ENCODE assay signal across 13 cellular contexts in genomic region chr13:31859546-31859945, GRCh38.
DNase-seq lines count a peak whose midpoint lies in the region; ATAC-seq and TF ChIP-seq lines count a peak whose summit lies in the region.
"Had no signal": no experiment of that assay in that cellular context is flagged by ENCODE, and none has a peak within 500 bp of the region (broad histone marks: within the 10 kb centered on the region; RNA-seq: fewer than 3 reads in every experiment).

No MANE protein-coding gene starts in this region.

- no peaks in the 10 kb centered on the region for H3K36me3 ChIP-seq in GM06990 (ENCODE audit: control insufficient read depth, insufficient read depth, low read length)
- no peaks in the 10 kb centered on the region for H3K36me3 ChIP-seq in right lobe of liver
- H3K36me3 ChIP-seq in tibial nerve = no peaks in the 10 kb centered on the region

- WGBS in right lobe of liver (ENCODE audit: insufficient coverage, low coverage, low lambda C conversion rate, missing lambda C conversion rate) = 32% methylated on average over 5 of the region's 5 CpGs
- WGBS in tibial nerve, 2 donors = 28 to 37% methylated on average over 5 of the region's 5 CpGs

- H3K4me1 Mint-ChIP-seq in T-helper 17 cell = peaks cover 20% of the 10 kb centered on the region
- H3K4me1 Mint-ChIP-seq: stimulated activated effector memory CD8-positive, alpha-beta T cell treated with anti-CD3 and anti-CD28 coated beads, Interleukin-12 subunit alpha, Interleukin-12 subunit beta, amount 100 ng/mL, for 72 hours had no signal

- peak overlapping the region in 1 of 3 donors; percentile 45 for H3K27ac ChIP-seq in right lobe of liver
- peak overlapping the region in 2 of 4 donors; percentile 51 to 55 for H3K27ac ChIP-seq in tibial nerve
- H3K27ac ChIP-seq: C4-2B had no signal

- DNase-seq in GM06990 (ENCODE audit: extremely low read depth, insufficient read length) = peak; percentile 18
- no peak for DNase-seq in T-helper 17 cell
- DNase-seq in right lobe of liver = no peak
- DNase-seq in NCI-H1694 treated with DMSO at 0.1 percent for 48 hours (lab: John Stamatoyannopoulos, UW) = no peak
- no peak for DNase-seq in epidermal melanocyte (ENCODE audit: insufficient read length, low spot score)
- no peak for DNase-seq in tibial nerve (ENCODE audit: low spot score in 2 of 2)
- DNase-seq in NCI-H2196 (lab: John Stamatoyannopoulos, UW; ENCODE audit: unreplicated experiment) = no peak
- DNase-seq: activated CD4-positive, alpha-beta memory T cell treated with anti-CD3 and anti-CD28 coated beads for 36 hours; Kasumi-1 had no signal

- peak; percentile 56 for ATAC-seq in HG02870 (IDR thresholded peaks at IDR 0.05; ENCODE audit: unreplicated experiment)
- no peak for ATAC-seq in T-helper 17 cell
- ATAC-seq in right lobe of liver = peak; percentile 61 to 73 (median 71)
- ATAC-seq: activated naive CD4-positive, alpha-beta T cell treated with anti-CD3 and anti-CD28 coated beads, Interleukin-2, amount 50 U/mL, for 72 hours; stimulated activated effector memory CD8-positive, alpha-beta T cell treated with anti-CD3 and anti-CD28 coated beads, Interleukin-12 subunit alpha, Interleukin-12 subunit beta, amount 100 ng/mL, for 72 hours had no signal

- H3K4me3 ChIP-seq in GM06990 (replicated peaks; ENCODE audit: low read depth, low read length) (no peak overlapping the region), right lobe of liver (no peak overlapping the region), tibial nerve (peak overlapping the region in 1 of 4 donors; percentile 11)

- peaks cover 0 to 11% (median 5%) of the 10 kb centered on the region in 4 donors for H3K4me1 ChIP-seq in right lobe of liver
- H3K4me1 ChIP-seq in tibial nerve = peaks cover 0 to 11% (median 2%) of the 10 kb centered on the region in 4 donors

- H3K27me3 ChIP-seq in GM06990 (replicated peaks; ENCODE audit: control insufficient read depth, insufficient read depth, low read length) (no peaks in the 10 kb centered on the region), right lobe of liver (no peaks in the 10 kb centered on the region), tibial nerve (no peaks in the 10 kb centered on the region)

- no peaks in the 10 kb centered on the region for H3K36me3 Mint-ChIP-seq in T-helper 17 cell (ENCODE audit: low read depth)
- H3K36me3 Mint-ChIP-seq: activated naive CD4-positive, alpha-beta T cell treated with anti-CD3 and anti-CD28 coated beads, Interleukin-2, amount 50 U/mL, for 72 hours; stimulated activated effector memory CD8-positive, alpha-beta T cell treated with anti-CD3 and anti-CD28 coated beads, Interleukin-12 subunit alpha, Interleukin-12 subunit beta, amount 100 ng/mL, for 72 hours had no signal

- no peak for TF ChIP-seq EP300 in tibial nerve (IDR thresholded peaks at IDR 0.05)

- no peak for TF ChIP-seq POLR2A in right lobe of liver (IDR thresholded peaks at IDR 0.05)
- no peak for TF ChIP-seq POLR2A in tibial nerve (IDR thresholded peaks at IDR 0.05)

- no peaks in the 10 kb centered on the region for H3K27me3 Mint-ChIP-seq in T-helper 17 cell
- H3K27me3 Mint-ChIP-seq: activated CD4-positive, alpha-beta memory T cell treated with anti-CD3 and anti-CD28 coated beads for 36 hours had no signal

- TF ChIP-seq CTCF in GM06990 (IDR thresholded peaks at IDR 0.05; ENCODE audit: insufficient read depth, low read length, poor library complexity, severe bottlenecking) = no peak
- TF ChIP-seq CTCF in right lobe of liver (IDR thresholded peaks at IDR 0.05) = no peak
- TF ChIP-seq CTCF in tibial nerve (IDR thresholded peaks at IDR 0.05) = no peak

- H3K27ac Mint-ChIP-seq in T-helper 17 cell = peak overlapping the region; percentile 1
- H3K27ac Mint-ChIP-seq: activated CD4-positive, alpha-beta memory T cell treated with anti-CD3 and anti-CD28 coated beads for 36 hours; activated naive CD4-positive, alpha-beta T cell treated with anti-CD3 and anti-CD28 coated beads, Interleukin-2, amount 50 U/mL, for 72 hours; stimulated activated effector memory CD8-positive, alpha-beta T cell treated with anti-CD3 and anti-CD28 coated beads, Interleukin-12 subunit alpha, Interleukin-12 subunit beta, amount 100 ng/mL, for 72 hours had no signal

- H3K4me3 Mint-ChIP-seq in T-helper 17 cell = no peak overlapping the region
- H3K4me3 Mint-ChIP-seq: activated CD4-positive, alpha-beta memory T cell treated with anti-CD3 and anti-CD28 coated beads for 36 hours; stimulated activated effector memory CD8-positive, alpha-beta T cell treated with anti-CD3 and anti-CD28 coated beads, Interleukin-12 subunit alpha, Interleukin-12 subunit beta, amount 100 ng/mL, for 72 hours had no signal

- intact Hi-C loops in right lobe of liver (cut with DNase I) = no loop called here

- no peaks in the 10 kb centered on the region for H3K9me3 ChIP-seq in T-helper 17 cell (ENCODE audit: control insufficient read depth, low read length, poor library complexity, severe bottlenecking)
- H3K9me3 ChIP-seq in right lobe of liver = no peaks in the 10 kb centered on the region
- no peaks in the 10 kb centered on the region for H3K9me3 ChIP-seq in tibial nerve
